18 cellular contexts compared by ENCODE assay signal in genomic region chr7:105810556-105810955, GRCh38.
A peak's percentile ranks its signal among the peaks of the same experiment; 100 is the strongest.
DNase-seq lines count a peak whose midpoint lies in the region; ATAC-seq and TF ChIP-seq lines count a peak whose summit lies in the region.
"Had no signal": no experiment of that assay in that cellular context is flagged by ENCODE, and none has a peak within 500 bp of the region (broad histone marks: within the 10 kb centered on the region; RNA-seq: fewer than 3 reads in every experiment).

No MANE protein-coding gene starts in this region.

- H3K27ac Mint-ChIP-seq in activated T-helper 1 cell treated with anti-CD3 and anti-CD28 coated beads, Interleukin-12 subunit alpha, Interleukin-12 subunit beta, Interleukin-2, Interleukin-4 antibody, amounts not matched to agents 30 ng/mL and 10 ng/mL and 1 ng/mL, durations not matched to agents 14 hours and 24 hours and 36 hours: peak overlapping the region; percentile 75
- H3K27ac Mint-ChIP-seq in immature natural killer cell: peak overlapping the region; percentile 77 to 98 (median 90)
- peak overlapping the region; percentile 29 for H3K27ac Mint-ChIP-seq in stimulated activated memory B cell treated with anti-CD40 and anti-IgM and Interleukin-4, amounts not matched to agents 10 μg/mL and 1 μg/mL and 100 μg/mL, for 72 hours
- H3K27ac Mint-ChIP-seq in mesothelial cell of epicardium: no peak overlapping the region

- peaks cover 81% of the 10 kb centered on the region for H3K4me1 Mint-ChIP-seq in activated T-helper 1 cell treated with anti-CD3 and anti-CD28 coated beads, Interleukin-12 subunit alpha, Interleukin-12 subunit beta, Interleukin-2, Interleukin-4 antibody, amounts not matched to agents 30 ng/mL and 10 ng/mL and 1 ng/mL, durations not matched to agents 14 hours and 24 hours and 36 hours (ENCODE audit: low read depth)
- H3K4me1 Mint-ChIP-seq in immature natural killer cell (peaks cover 61 to 63% of the 10 kb centered on the region in 2 donors), mesothelial cell of epicardium (peaks cover 10% of the 10 kb centered on the region)
- H3K4me1 Mint-ChIP-seq in stimulated activated memory B cell treated with anti-CD40 and anti-IgM and Interleukin-4, amounts not matched to agents 10 μg/mL and 1 μg/mL and 100 μg/mL, for 72 hours: peaks cover 44% of the 10 kb centered on the region

- DNase-seq in activated T-cell treated with anti-CD3 and anti-CD28 coated beads for 48 hours (ENCODE audit: low read depth): peak; percentile 36
- DNase-seq in activated T-cell treated with anti-CD3 and anti-CD28 coated beads, Interleukin-2, amount 50 U/mL, for 1 hour: no peak
- no peak for DNase-seq in activated T-helper 1 cell treated with anti-CD3 and anti-CD28 coated beads, Interleukin-12 subunit alpha, Interleukin-12 subunit beta, Interleukin-2, Interleukin-4 antibody, amounts not matched to agents 30 ng/mL and 10 ng/mL and 1 ng/mL, durations not matched to agents 14 hours and 24 hours and 36 hours (ENCODE audit: low spot score)
- no peak for DNase-seq in immature natural killer cell
- no peak for DNase-seq in mesothelial cell of epicardium (ENCODE audit: low spot score in 2 of 2, unreplicated experiment in 2 of 2)
- no peak for DNase-seq in iPS-NIHi7 (ENCODE audit: extremely low spot score)
- DNase-seq in NCI-H748 (lab: John Stamatoyannopoulos, UW; ENCODE audit: unreplicated experiment): no peak
- DNase-seq: activated gamma-delta T cell treated with Interleukin-2 at 50 U/mL for 16 hours, Caco-2, erythroblast, naive B cell, NCI-H1092, NCI-H2081 treated with DMSO at 0.1 percent for 48 hours, NCI-H524 treated with DMSO at 0.1 percent for 48 hours, SJCRH30, stomach, uterus had no signal

- H3K36me3 Mint-ChIP-seq in activated T-helper 1 cell treated with anti-CD3 and anti-CD28 coated beads, Interleukin-12 subunit alpha, Interleukin-12 subunit beta, Interleukin-2, Interleukin-4 antibody, amounts not matched to agents 30 ng/mL and 10 ng/mL and 1 ng/mL, durations not matched to agents 14 hours and 24 hours and 36 hours (ENCODE audit: low read depth): peaks cover 14% of the 10 kb centered on the region
- peaks cover 7 to 21% (median 11%) of the 10 kb centered on the region in 3 donors for H3K36me3 Mint-ChIP-seq in immature natural killer cell
- H3K36me3 Mint-ChIP-seq in stimulated activated memory B cell treated with anti-CD40 and anti-IgM and Interleukin-4, amounts not matched to agents 10 μg/mL and 1 μg/mL and 100 μg/mL, for 72 hours: no peaks in the 10 kb centered on the region
- peaks cover 4% of the 10 kb centered on the region for H3K36me3 Mint-ChIP-seq in mesothelial cell of epicardium
- H3K36me3 Mint-ChIP-seq: naive B cell had no signal

- H3K27me3 Mint-ChIP-seq in activated T-helper 1 cell treated with anti-CD3 and anti-CD28 coated beads, Interleukin-12 subunit alpha, Interleukin-12 subunit beta, Interleukin-2, Interleukin-4 antibody, amounts not matched to agents 30 ng/mL and 10 ng/mL and 1 ng/mL, durations not matched to agents 14 hours and 24 hours and 36 hours (ENCODE audit: insufficient read depth): peaks cover 4% of the 10 kb centered on the region
- H3K27me3 Mint-ChIP-seq in immature natural killer cell (ENCODE audit: low read depth in 3 of 3) (peaks cover 3 to 8% (median 4%) of the 10 kb centered on the region in 3 donors), mesothelial cell of epicardium (ENCODE audit: low read depth) (no peaks in the 10 kb centered on the region)
- peaks cover 10% of the 10 kb centered on the region for H3K27me3 Mint-ChIP-seq in stimulated activated memory B cell treated with anti-CD40 and anti-IgM and Interleukin-4, amounts not matched to agents 10 μg/mL and 1 μg/mL and 100 μg/mL, for 72 hours

- no peak for TF ChIP-seq CTCF in mesothelial cell of epicardium (IDR thresholded peaks at IDR 0.05; ENCODE audit: unreplicated experiment)

- no peak overlapping the region for H3K4me3 Mint-ChIP-seq in activated T-helper 1 cell treated with anti-CD3 and anti-CD28 coated beads, Interleukin-12 subunit alpha, Interleukin-12 subunit beta, Interleukin-2, Interleukin-4 antibody, amounts not matched to agents 30 ng/mL and 10 ng/mL and 1 ng/mL, durations not matched to agents 14 hours and 24 hours and 36 hours
- H3K4me3 Mint-ChIP-seq in immature natural killer cell (no peak overlapping the region), mesothelial cell of epicardium (no peak overlapping the region)
- no peak overlapping the region for H3K4me3 Mint-ChIP-seq in stimulated activated memory B cell treated with anti-CD40 and anti-IgM and Interleukin-4, amounts not matched to agents 10 μg/mL and 1 μg/mL and 100 μg/mL, for 72 hours

- H3K9me3 Mint-ChIP-seq in activated T-helper 1 cell treated with anti-CD3 and anti-CD28 coated beads, Interleukin-12 subunit alpha, Interleukin-12 subunit beta, Interleukin-2, Interleukin-4 antibody, amounts not matched to agents 30 ng/mL and 10 ng/mL and 1 ng/mL, durations not matched to agents 14 hours and 24 hours and 36 hours: peaks cover 4% of the 10 kb centered on the region
- no peaks in the 10 kb centered on the region for H3K9me3 Mint-ChIP-seq in immature natural killer cell
- H3K9me3 Mint-ChIP-seq in stimulated activated memory B cell treated with anti-CD40 and anti-IgM and Interleukin-4, amounts not matched to agents 10 μg/mL and 1 μg/mL and 100 μg/mL, for 72 hours: no peaks in the 10 kb centered on the region
- peaks cover 3% of the 10 kb centered on the region for H3K9me3 Mint-ChIP-seq in mesothelial cell of epicardium

- ATAC-seq in stimulated activated memory B cell treated with anti-CD40 and anti-IgM and Interleukin-4, amounts not matched to agents 10 μg/mL and 1 μg/mL and 100 μg/mL, for 72 hours: no peak

- intact Hi-C loops in activated T-helper 1 cell treated with anti-CD3 and anti-CD28 coated beads, Interleukin-12 subunit alpha, Interleukin-12 subunit beta, Interleukin-2, Interleukin-4 antibody, amounts not matched to agents 30 ng/mL and 10 ng/mL and 1 ng/mL, durations not matched to agents 14 hours and 24 hours and 36 hours (cut with micrococcal nuclease): no loop called here
